8 cellular contexts compared by ENCODE assay signal in the genomic region with DNA sequence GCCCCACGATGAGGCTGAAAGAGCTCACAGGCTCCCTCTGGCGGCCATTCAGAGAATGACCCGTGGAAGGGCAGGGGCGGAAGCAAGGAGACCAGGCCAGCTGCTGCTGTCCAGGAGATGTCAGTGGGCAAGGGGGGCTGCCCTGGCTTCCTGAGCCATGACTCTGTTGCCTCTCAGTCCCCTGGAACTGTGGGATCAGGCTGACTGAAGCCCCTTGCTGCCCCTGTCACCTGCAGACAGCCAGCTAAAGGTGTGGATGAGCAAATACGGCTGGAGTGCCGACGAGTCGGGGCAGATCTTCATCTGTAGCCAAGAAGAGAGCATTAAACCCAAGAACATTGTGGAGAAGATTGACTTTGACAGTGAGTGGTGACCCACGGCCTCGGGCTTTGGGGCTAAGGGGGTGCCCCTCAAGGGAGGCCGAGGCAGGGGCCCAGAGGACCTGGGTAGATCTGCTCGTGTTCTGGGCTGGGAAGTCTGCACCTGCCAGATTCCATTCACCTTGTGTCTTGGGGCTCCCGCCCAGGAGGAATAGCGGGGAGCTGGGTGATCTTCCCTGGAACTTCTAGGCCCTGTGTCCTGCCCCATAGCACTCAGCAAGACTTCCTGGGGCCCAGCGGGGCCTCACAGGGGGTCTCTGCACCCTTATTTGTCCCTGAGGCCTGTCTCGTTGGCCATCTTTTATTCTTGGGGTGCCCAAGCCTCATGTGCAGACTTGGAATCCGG. TPM values are rescaled to one million over a fixed set of nuclear protein-coding genes. Genes with fewer than 3 reads are reported as not detected.
DNase-seq lines count a peak whose midpoint lies in the region; ATAC-seq and TF ChIP-seq lines count a peak whose summit lies in the region.

No MANE protein-coding gene starts in this region.

- H3K36me3 ChIP-seq in CD4-positive, CD25-positive, alpha-beta regulatory T cell (ENCODE audit: control insufficient read depth, insufficient read depth, low read length), result peaks cover 28% of the 10 kb centered on the region
- H3K36me3 ChIP-seq in SJCRH30 (peaks cover 21% of the 10 kb centered on the region), gastroesophageal sphincter (peaks cover 0 to 82% of the 10 kb centered on the region in 2 donors), uterus (no peaks in the 10 kb centered on the region)

- CTCF ChIA-PET in activated naive CD4-positive, alpha-beta T cell treated with anti-CD3 and anti-CD28 coated beads for 36 hours (lab: Charles Lee), result interaction anchor here (0.5 to 4.2 kb wide), 32 partner anchors 10 to 773 kb away, joined by 3 to 42 read pairs (median 4); a partner anchor contains a TSS

- H3K27me3 Mint-ChIP-seq in CD4-positive, CD25-positive, alpha-beta regulatory T cell, result no peaks in the 10 kb centered on the region
- H3K27me3 Mint-ChIP-seq in activated naive CD4-positive, alpha-beta T cell treated with anti-CD3 and anti-CD28 coated beads for 36 hours (ENCODE audit: low read depth), result no peaks in the 10 kb centered on the region

- DNase-seq in CD4-positive, CD25-positive, alpha-beta regulatory T cell, result peak; percentile 66 to 71 (median 67)
- no peak for DNase-seq in HFF-Myc (ENCODE audit: extremely low read depth, low read depth)
- peak; percentile 77 to 93 for DNase-seq in SJCRH30
- DNase-seq in activated naive CD4-positive, alpha-beta T cell treated with anti-CD3 and anti-CD28 coated beads for 36 hours, result peak; percentile 80
- DNase-seq in pons (ENCODE audit: low spot score), result peak; percentile 61
- peak; percentile 72 to 81 for DNase-seq in uterus

- no peak for TF ChIP-seq EP300 in gastroesophageal sphincter (IDR thresholded peaks at IDR 0.05)

- peak overlapping the region; percentile 89 to 97 (median 92) for H3K27ac Mint-ChIP-seq in CD4-positive, CD25-positive, alpha-beta regulatory T cell
- no peak overlapping the region for H3K27ac Mint-ChIP-seq in activated naive CD4-positive, alpha-beta T cell treated with anti-CD3 and anti-CD28 coated beads for 36 hours

- H3K4me1 Mint-ChIP-seq in CD4-positive, CD25-positive, alpha-beta regulatory T cell, result peaks cover 11 to 39% (median 21%) of the 10 kb centered on the region in 4 donors
- H3K4me1 Mint-ChIP-seq in activated naive CD4-positive, alpha-beta T cell treated with anti-CD3 and anti-CD28 coated beads for 36 hours (ENCODE audit: low read depth), result peaks cover 29% of the 10 kb centered on the region

- H3K4me1 ChIP-seq in CD4-positive, CD25-positive, alpha-beta regulatory T cell (ENCODE audit: control insufficient read depth, insufficient read depth, low read length, poor library complexity, severe bottlenecking), result peaks cover 32% of the 10 kb centered on the region
- H3K4me1 ChIP-seq in SJCRH30 (no peaks in the 10 kb centered on the region), gastroesophageal sphincter (peaks cover 0 to 23% (median 0%) of the 10 kb centered on the region in 3 donors), uterus (no peaks in the 10 kb centered on the region)

- TF ChIP-seq CTCF in HFF-Myc (IDR thresholded peaks at IDR 0.05; ENCODE audit: low read depth, low read length, missing control alignments) (peak; percentile 93), gastroesophageal sphincter (IDR thresholded peaks at IDR 0.05) (peak in 3 of 4 experiments; percentile 88 to 96 (median 94)), uterus (IDR thresholded peaks at IDR 0.05) (peak; percentile 89 to 97 (median 92))

- H3K4me3 Mint-ChIP-seq in CD4-positive, CD25-positive, alpha-beta regulatory T cell, result peak overlapping the region; percentile 2 to 73 (median 22)
- H3K4me3 Mint-ChIP-seq in activated naive CD4-positive, alpha-beta T cell treated with anti-CD3 and anti-CD28 coated beads for 36 hours, result no peak overlapping the region

- WGBS in gastroesophageal sphincter (ENCODE audit: low coverage in 1 of 2), 2 donors, result 60 to 70% methylated on average over 2 to 4 of the region's 17 CpGs

- no peak for ATAC-seq in CD4-positive, CD25-positive, alpha-beta regulatory T cell (ENCODE audit: low read depth in 2 of 2)
- ATAC-seq in gastroesophageal sphincter (peak; percentile 47), HG03565 (IDR thresholded peaks at IDR 0.05; ENCODE audit: unreplicated experiment) (no peak)

- intact Hi-C loops in activated naive CD4-positive, alpha-beta T cell treated with anti-CD3 and anti-CD28 coated beads for 36 hours (cut with micrococcal nuclease), result loop anchor here (1.0 to 5.0 kb wide), 4 partner anchors 91 to 232 kb away; a partner anchor contains a TSS
- intact Hi-C loops in uterus (cut with DNase I; ENCODE audit: low total_unique reads), result no loop called here

- H3K27me3 ChIP-seq in CD4-positive, CD25-positive, alpha-beta regulatory T cell (ENCODE audit: control insufficient read depth, insufficient read depth, low read length), result no peaks in the 10 kb centered on the region
- no peaks in the 10 kb centered on the region for H3K27me3 ChIP-seq in SJCRH30
- H3K27me3 ChIP-seq in gastroesophageal sphincter, result no peaks in the 10 kb centered on the region
- no peaks in the 10 kb centered on the region for H3K27me3 ChIP-seq in uterus

- H3K9me3 Mint-ChIP-seq in CD4-positive, CD25-positive, alpha-beta regulatory T cell, result no peaks in the 10 kb centered on the region
- H3K9me3 Mint-ChIP-seq in activated naive CD4-positive, alpha-beta T cell treated with anti-CD3 and anti-CD28 coated beads for 36 hours, result no peaks in the 10 kb centered on the region

- TF ChIP-seq POLR2A in gastroesophageal sphincter (IDR thresholded peaks at IDR 0.05) (no peak), uterus (IDR thresholded peaks at IDR 0.05) (no peak)

- H3K27ac ChIP-seq in CD4-positive, CD25-positive, alpha-beta regulatory T cell (ENCODE audit: insufficient read depth, low read length, poor library complexity, severe bottlenecking), result peak overlapping the region; percentile 37
- H3K27ac ChIP-seq in SJCRH30 (no peak overlapping the region), gastroesophageal sphincter (peak overlapping the region in 3 of 4 donors; percentile 47 to 66 (median 62)), uterus (peak overlapping the region in 1 of 2 donors; percentile 8)

- no peaks in the 10 kb centered on the region for H3K9me3 ChIP-seq in CD4-positive, CD25-positive, alpha-beta regulatory T cell (ENCODE audit: control insufficient read depth in 2 of 2, low read length in 2 of 2)
- H3K9me3 ChIP-seq in SJCRH30 (replicated peaks) (no peaks in the 10 kb centered on the region), gastroesophageal sphincter (no peaks in the 10 kb centered on the region), uterus (no peaks in the 10 kb centered on the region)

- no peak overlapping the region for H3K4me3 ChIP-seq in CD4-positive, CD25-positive, alpha-beta regulatory T cell (ENCODE audit: low read depth, low read length)
- H3K4me3 ChIP-seq in HFF-Myc (replicated peaks; ENCODE audit: low read depth, low read length), result no peak overlapping the region
- H3K4me3 ChIP-seq in SJCRH30, result no peak overlapping the region
- no peak overlapping the region for H3K4me3 ChIP-seq in gastroesophageal sphincter
- no peak overlapping the region for H3K4me3 ChIP-seq in uterus

- H3K36me3 Mint-ChIP-seq in CD4-positive, CD25-positive, alpha-beta regulatory T cell, result peaks cover 22% of the 10 kb centered on the region
- H3K36me3 Mint-ChIP-seq in activated naive CD4-positive, alpha-beta T cell treated with anti-CD3 and anti-CD28 coated beads for 36 hours (ENCODE audit: low read depth), result peaks cover 35% of the 10 kb centered on the region

RNA-seq across cellular contexts. Expression of a gene that starts 12.5 kb away (rescaled TPM):
- total RNA-seq in CD4-positive, CD25-positive, alpha-beta regulatory T cell, result 323 TPM
- polyA plus RNA-seq in CD4-positive, CD25-positive, alpha-beta regulatory T cell, result 10 to 100 TPM; 11.2 to 22.2 (median 15.7) TPM
- total RNA-seq in SJCRH30 (2014; rRNA removed; shearing (Covaris generic)), result 166 and 192 TPM in 2 replicates
- 100 to 1,000 TPM; 117 to 119 TPM for total RNA-seq in activated naive CD4-positive, alpha-beta T cell treated with anti-CD3 and anti-CD28 coated beads for 36 hours
- total RNA-seq in gastroesophageal sphincter (100 to 1,000 TPM; 337 to 938 (median 507) TPM), uterus (100 to 1,000 TPM; 259 to 844 (median 429) TPM)

RNA-seq across cellular contexts. Expression of a gene that starts 15.9 kb away (rescaled TPM):
- total RNA-seq in CD4-positive, CD25-positive, alpha-beta regulatory T cell, result 319 TPM
- 100 to 1,000 TPM; 429 to 508 (median 476) TPM for polyA plus RNA-seq in CD4-positive, CD25-positive, alpha-beta regulatory T cell
- 320 and 322 TPM in 2 replicates for total RNA-seq in SJCRH30 (2014; rRNA removed; shearing (Covaris generic))
- total RNA-seq in activated naive CD4-positive, alpha-beta T cell treated with anti-CD3 and anti-CD28 coated beads for 36 hours, result 100 to 1,000 TPM; 299 to 324 TPM
- 100 to 1,000 TPM; 392 to 489 (median 414) TPM for total RNA-seq in gastroesophageal sphincter
- 100 to 1,000 TPM; 211 to 441 (median 246) TPM for total RNA-seq in uterus

RNA-seq across cellular contexts. Expression of a gene that starts 17.2 kb away (rescaled TPM):
- 310 TPM for total RNA-seq in CD4-positive, CD25-positive, alpha-beta regulatory T cell
- polyA plus RNA-seq in CD4-positive, CD25-positive, alpha-beta regulatory T cell, result 100 to 1,000 TPM; 117 to 164 (median 140) TPM
- total RNA-seq in SJCRH30 (2014; rRNA removed; shearing (Covaris generic)), result 1.2 and 1.5 TPM in 2 replicates
- 100 to 1,000 TPM; 135 to 148 TPM for total RNA-seq in activated naive CD4-positive, alpha-beta T cell treated with anti-CD3 and anti-CD28 coated beads for 36 hours
- total RNA-seq in gastroesophageal sphincter (10 to 100 TPM in 1 of 4 donors, 1 to 10 TPM in 2, under 1 TPM in 1; 0.62 to 16.1 (median 3.1) TPM), uterus (1 to 10 TPM in 2 of 4 donors, under 1 TPM in 1, not detected in 1; 0.55 to 4.5 (median 3.6) TPM)

Comparison
In these comparisons a context has a peak if more than half of its experiments do, and no peak if none do; other contexts are left out.
1. RNA of a gene that starts 17.2 kb away (total RNA-seq): 310 TPM in CD4-positive, CD25-positive, alpha-beta regulatory T cell (single experiment) and 135 to 148 TPM in activated naive CD4-positive, alpha-beta T cell treated with anti-CD3 and anti-CD28 coated beads for 36 hours; 0.62 to 16.1 TPM in gastroesophageal sphincter, 0.55 to 4.5 TPM in uterus and 1.2 to 1.5 TPM in SJCRH30; every median in the first group is over 4 times any median in the second.
2. Peak in every context shown above with its lines, with median percentiles within 50 percentile points of each other: CTCF ChIP-seq.